In genomic region chr22:42666393-42666792, GRCh38 we compare ENCODE assay signal across 10 cellular contexts. TPM values are rescaled to one million over a fixed set of nuclear protein-coding genes. Genes with fewer than 3 reads are reported as not detected.
"Had no signal": no experiment of that assay in that cellular context is flagged by ENCODE, and none has a peak within 500 bp of the region (broad histone marks: within the 10 kb centered on the region; RNA-seq: fewer than 3 reads in every experiment).

No MANE protein-coding gene starts in this region.

RNA-seq across cellular contexts. Expression of gene ATP5MGL, which starts 26.0 kb away (rescaled TPM):
- total RNA-seq: body of pancreas had no signal
- polyA plus RNA-seq: adrenal gland, aorta had no signal

RNA-seq across cellular contexts. Expression of gene A4GALT, which starts 54.3 kb away (rescaled TPM):
- total RNA-seq: activated CD4-positive, alpha-beta memory T cell treated with anti-CD3 and anti-CD28 coated beads for 36 hours; activated CD4-positive, alpha-beta T cell treated with anti-CD3 and anti-CD28 coated beads, Interleukin-2, amount 10 ng/mL, durations not matched to agents 24 days and 14 days; activated CD8-positive, alpha-beta memory T cell treated with anti-CD3 and anti-CD28 coated beads for 36 hours; activated naive CD4-positive, alpha-beta T cell treated with anti-CD3 and anti-CD28 coated beads for 36 hours; activated T-cell treated with anti-CD3 and anti-CD28 coated beads, Interleukin-2, amount 50 U/mL, for 4 hours; activated T-helper 1 cell treated with anti-CD3 and anti-CD28 coated beads, Interleukin-12 subunit alpha, Interleukin-12 subunit beta, Interleukin-2, Interleukin-4 antibody, amounts not matched to agents 30 ng/mL and 10 ng/mL and 1 ng/mL, durations not matched to agents 14 hours and 24 hours and 36 hours; T-helper 2 cell treated with Interferon-gamma antibody and Interleukin-4, amounts not matched to agents 100 ng/mL and 5 ng/mL, for 36 hours had no signal
